18 cellular contexts compared by ENCODE assay signal in genomic region chr14:95008445-95009217, GRCh38.
DNase-seq lines count a peak whose midpoint lies in the region; ATAC-seq and TF ChIP-seq lines count a peak whose summit lies in the region.
"Had no signal": no experiment of that assay in that cellular context is flagged by ENCODE, and none has a peak within 500 bp of the region (broad histone marks: within the 10 kb centered on the region; RNA-seq: fewer than 3 reads in every experiment).

No MANE protein-coding gene starts in this region.

- H3K4me1 ChIP-seq in BE2C (no peaks in the 10 kb centered on the region; the same call in 1 of the 2 replicates), SK-N-SH (ENCODE audit: control insufficient read depth in 1 of 2, insufficient read depth in 2 of 2, low read depth in 1 of 2, low read length in 1 of 2) (peaks cover 0 to 16% of the 10 kb centered on the region in 2 experiments; a peak in 2 of 4 replicates), left ventricle myocardium inferior (peaks cover 28% of the 10 kb centered on the region), rectal smooth muscle tissue (ENCODE audit: control insufficient read depth, insufficient read depth, low read length) (peaks cover 14% of the 10 kb centered on the region)

- CTCF ChIA-PET in SK-N-SH (lab: Yijun Ruan, JAX) = interaction anchor here (1.0 kb wide), 1 partner anchor 423 kb away, joined by 4 read pairs; no protein-coding TSS in a partner anchor

- intact Hi-C loops in left ventricle myocardium inferior (cut with micrococcal nuclease) = no loop called here

- H3K4me3 Mint-ChIP-seq in chondrocyte (ENCODE audit: unreplicated experiment) = no peak overlapping the region
- H3K4me3 Mint-ChIP-seq: B cell; CD4-positive, CD25-positive, alpha-beta regulatory T cell had no signal

- no peaks in the 10 kb centered on the region for H3F3A ChIP-seq in SK-N-SH (replicated peaks; ENCODE audit: insufficient read depth)

- WGBS in SK-N-SH (ENCODE audit: low lambda C conversion rate) = 10% methylated on average over 15 of the region's 15 CpGs

- H3K9me3 ChIP-seq in BE2C = no peaks in the 10 kb centered on the region
- no peaks in the 10 kb centered on the region for H3K9me3 ChIP-seq in SK-N-SH
- H3K9me3 ChIP-seq in left ventricle myocardium inferior (replicated peaks) = no peaks in the 10 kb centered on the region

- H3K9me3 Mint-ChIP-seq in chondrocyte (ENCODE audit: low read depth) = no peaks in the 10 kb centered on the region

- TF ChIP-seq CTCF in BE2C (IDR thresholded peaks at IDR 0.05; ENCODE audit: low read depth, low read length) = no peak
- TF ChIP-seq CTCF in SK-N-SH (IDR thresholded peaks at IDR 0.05) = no peak
- TF ChIP-seq CTCF in left ventricle myocardium inferior (IDR thresholded peaks at IDR 0.05; ENCODE audit: borderline replicate concordance) = no peak
- no peak for TF ChIP-seq CTCF in chondrocyte (IDR thresholded peaks at IDR 0.05)

- H3K27me3 ChIP-seq in BE2C (peaks cover 15% of the 10 kb centered on the region), SK-N-SH (ENCODE audit: insufficient read depth) (no peaks in the 10 kb centered on the region), left ventricle myocardium inferior (ENCODE audit: low read depth) (no peaks in the 10 kb centered on the region), rectal smooth muscle tissue (ENCODE audit: control insufficient read depth, insufficient read depth, low read length) (no peaks in the 10 kb centered on the region)

- TF ChIP-seq EP300 in SK-N-SH (IDR thresholded peaks at IDR 0.05; ENCODE audit: borderline replicate concordance in 1 of 2, low read depth in 1 of 2, low read length in 1 of 2) = peak; percentile 82 to 94

- H3K79me2 ChIP-seq in SK-N-SH (ENCODE audit: insufficient read depth) = no peaks in the 10 kb centered on the region

- peaks cover 3% of the 10 kb centered on the region for H3K27me3 Mint-ChIP-seq in chondrocyte (ENCODE audit: low read depth)

- H3K4me1 Mint-ChIP-seq in chondrocyte (ENCODE audit: low read depth) = peaks cover 25% of the 10 kb centered on the region
- H3K4me1 Mint-ChIP-seq: B cell; CD4-positive, CD25-positive, alpha-beta regulatory T cell had no signal

- H3K4me3 ChIP-seq in BE2C (ENCODE audit: low read depth, low read length) (peak overlapping the region; percentile 15; the same call in 1 of the 2 replicates), SK-N-SH (ENCODE audit: low read depth in 2 of 2, low read length in 1 of 2) (peak overlapping the region in 1 of 2 experiments; percentile 1; a peak in 2 of 4 replicates), left ventricle myocardium inferior (peak overlapping the region; percentile 20), rectal smooth muscle tissue (ENCODE audit: low read length) (no peak overlapping the region)

- ATAC-seq in GM21381 (IDR thresholded peaks at IDR 0.05; ENCODE audit: unreplicated experiment) = no peak

- no peak overlapping the region for H3K27ac Mint-ChIP-seq in chondrocyte (ENCODE audit: unreplicated experiment)
- H3K27ac Mint-ChIP-seq: B cell; CD4-positive, CD25-positive, alpha-beta regulatory T cell had no signal

- no peaks in the 10 kb centered on the region for H3K9me2 ChIP-seq in SK-N-SH

- no peaks in the 10 kb centered on the region for H4K20me1 ChIP-seq in SK-N-SH (ENCODE audit: insufficient read depth)

- H2AFZ ChIP-seq in SK-N-SH (ENCODE audit: low read depth) = no peak overlapping the region

- TF ChIP-seq RAD21 in SK-N-SH (IDR thresholded peaks at IDR 0.05; ENCODE audit: low read length) = no peak

- no peaks in the 10 kb centered on the region for H3K36me3 ChIP-seq in BE2C
- H3K36me3 ChIP-seq in SK-N-SH (replicated peaks in 1 of 2; ENCODE audit: control insufficient read depth in 1 of 2, insufficient read depth in 2 of 2, low read length in 1 of 2) = no peaks in the 10 kb centered on the region
- H3K36me3 ChIP-seq in left ventricle myocardium inferior = no peaks in the 10 kb centered on the region
- no peaks in the 10 kb centered on the region for H3K36me3 ChIP-seq in rectal smooth muscle tissue (ENCODE audit: control insufficient read depth, insufficient read depth, low read length)

- no peaks in the 10 kb centered on the region for H3K36me3 Mint-ChIP-seq in chondrocyte (ENCODE audit: low read depth)
- H3K36me3 Mint-ChIP-seq: CD4-positive, CD25-positive, alpha-beta regulatory T cell had no signal

- no peak overlapping the region for H3K9ac ChIP-seq in SK-N-SH
- H3K9ac ChIP-seq in rectal smooth muscle tissue (ENCODE audit: low read length) = no peak overlapping the region

- peak overlapping the region; percentile 55 for H3K4me2 ChIP-seq in SK-N-SH

- DNase-seq in BE2C (peak; percentile 58), SK-N-SH (peak; percentile 66), left ventricle myocardium inferior (no peak), activated gamma-delta T cell (lab: John Stamatoyannopoulos, UW) (no peak), chondrocyte (ENCODE audit: low spot score) (no peak)
- DNase-seq: CD4-positive, CD25-positive, alpha-beta regulatory T cell; COR-L47; DMS 273 treated with DMSO at 0.1 percent for 48 hours; KG1; NCI-H1105 treated with DMSO at 0.1 percent for 48 hours; NCI-H1694; NCI-H2081 treated with DMSO at 0.1 percent for 48 hours; NCI-H510A; NCI-H774; SHP77 treated with DMSO at 0.1 percent for 48 hours had no signal

- POLR2A ChIA-PET in SK-N-SH (lab: Yijun Ruan, JAX) = interaction anchor here (0.5 kb wide), 1 partner anchor 231 kb away, joined by 3 read pairs; no protein-coding TSS in a partner anchor

- peak overlapping the region; percentile 39 to 58; a peak in 3 of 4 replicates for H3K27ac ChIP-seq in SK-N-SH (ENCODE audit: low read depth in 2 of 2, low read length in 1 of 2)
- peak overlapping the region; percentile 78 for H3K27ac ChIP-seq in left ventricle myocardium inferior (replicated peaks)
- H3K27ac ChIP-seq in rectal smooth muscle tissue (ENCODE audit: low read depth, low read length) = peak overlapping the region; percentile 69

TF ChIP-seq in SK-N-SH, 30 proteins besides CTCF, POLR2A, EP300 and RAD21:
- TF ChIP-seq FOXJ3 (CRISPR knock-in tag; IDR thresholded peaks at IDR 0.05) (peak; percentile 89), ZBTB33 (IDR thresholded peaks at IDR 0.05; ENCODE audit: borderline replicate concordance, low read depth) (0 out of 2 replicates have a peak, but pooled peaks have one; percentile 37), FOXM1 (IDR thresholded peaks at IDR 0.05; ENCODE audit: low read depth) (peak; percentile 76; the same call in 1 of the 2 replicates), TAF1 (IDR thresholded peaks at IDR 0.05; ENCODE audit: borderline replicate concordance, low read depth, low read length) (no peak), NFIC (IDR thresholded peaks at IDR 0.05; ENCODE audit: borderline replicate concordance) (no peak; the same call in 1 of the 2 replicates), RCOR1 (IDR thresholded peaks at IDR 0.05; ENCODE audit: low read length) (peak; percentile 73), EZH2phosphoT487 (IDR thresholded peaks at IDR 0.05; ENCODE audit: borderline replicate concordance, low read depth) (no peak), JUND (IDR thresholded peaks at IDR 0.05) (peak; percentile 72), MXI1 (IDR thresholded peaks at IDR 0.05; ENCODE audit: low read depth, low read length) (peak; percentile 27; the same call in 1 of the 2 replicates), PBX3 (IDR thresholded peaks at IDR 0.05) (peak; percentile 98), GATA2 (CRISPR knock-in tag; IDR thresholded peaks at IDR 0.05) (peak; percentile 65), TEAD4 (IDR thresholded peaks at IDR 0.05; ENCODE audit: borderline replicate concordance, insufficient read depth) (peak; percentile 87), CHD2 (IDR thresholded peaks at IDR 0.05; ENCODE audit: low read length, partially characterized antibody) (peak; percentile 36), NRF1 (IDR thresholded peaks at IDR 0.05; ENCODE audit: low read depth, low read length) (no peak), SMC3 (IDR thresholded peaks at IDR 0.05; ENCODE audit: low read depth, low read length) (peak; percentile 7; the same call in 1 of the 2 replicates), POLR2AphosphoS5 (IDR thresholded peaks at IDR 0.05; ENCODE audit: low read depth, low read length) (peak; percentile 97), FOSL2 (IDR thresholded peaks at IDR 0.05; ENCODE audit: borderline replicate concordance, low read depth) (no peak; the same call in 1 of the 2 replicates), TCF12 (IDR thresholded peaks at IDR 0.05) (peak; percentile 99), YY1 (IDR thresholded peaks at IDR 0.05; ENCODE audit: low read depth) (no peak), RXRA (IDR thresholded peaks at IDR 0.05; ENCODE audit: borderline replicate concordance, low read depth) (peak; percentile 49; the same call in 1 of the 2 replicates)

Comparison
In these comparisons a context has a peak if more than half of its experiments do, and no peak if none do; other contexts are left out.
1. DNase-seq: peak in BE2C (single experiment) and SK-N-SH (single experiment); none in left ventricle myocardium inferior (single experiment), activated gamma-delta T cell (single experiment) and chondrocyte (single experiment).
2. Peak in every context shown above with its lines, with median percentiles within 50 percentile points of each other: H3K27ac ChIP-seq.